ENCODE assay signal across 1 cellular context in genomic region chr12:132818562-132818961, GRCh38.
TF ChIP-seq lines count a peak whose summit lies in the region.

No MANE protein-coding gene starts in this region.

TF ChIP-seq in GM12878, 131 proteins besides CTCF, POLR2A, EP300 and RAD21:
- TF ChIP-seq ATF7 (IDR thresholded peaks at IDR 0.05; ENCODE audit: low read depth) = 0 out of 2 replicates have a peak, but pooled peaks have one; percentile 34
- no peak for TF ChIP-seq SMAD5 (IDR thresholded peaks at IDR 0.05; ENCODE audit: low read depth)
